Comparison of ENCODE assay signal across 19 cellular contexts in the genomic region with DNA sequence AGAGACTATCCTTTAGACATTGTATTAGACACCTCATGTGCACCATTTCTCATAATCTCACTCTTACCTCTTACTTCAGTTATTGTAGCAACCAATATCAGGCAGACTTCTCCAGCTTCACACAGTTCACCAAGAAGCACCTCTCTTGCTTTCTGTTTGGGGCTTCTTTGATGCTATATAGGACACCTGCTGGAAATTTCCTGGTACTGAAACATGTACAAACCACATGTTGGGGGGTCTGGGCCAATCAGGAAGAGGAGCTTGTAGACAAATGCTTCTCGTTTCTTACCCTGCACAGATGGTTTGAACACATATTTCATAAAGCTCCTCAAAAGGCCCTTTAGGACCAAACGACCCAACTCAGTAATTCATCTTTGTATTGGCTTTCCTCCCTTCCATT.
"Had no signal": no experiment of that assay in that cellular context is flagged by ENCODE, and none has a peak within 500 bp of the region (broad histone marks: within the 10 kb centered on the region; RNA-seq: fewer than 3 reads in every experiment).

No MANE protein-coding gene starts in this region.

- H3K4me3 Mint-ChIP-seq: activated CD4-positive, alpha-beta T cell treated with anti-CD3 and anti-CD28 coated beads for 36 hours; activated T-helper 1 cell treated with anti-CD3 and anti-CD28 coated beads, Interleukin-12 subunit alpha, Interleukin-12 subunit beta, Interleukin-2, Interleukin-4 antibody, amounts not matched to agents 30 ng/mL and 10 ng/mL and 1 ng/mL, durations not matched to agents 14 hours and 24 hours and 36 hours had no signal

- H3K4me1 ChIP-seq: gastrocnemius medialis, heart left ventricle, left ventricle myocardium inferior, psoas muscle, thyroid gland had no signal

- H3K4me3 ChIP-seq: gastrocnemius medialis, heart left ventricle, left ventricle myocardium inferior, psoas muscle, thyroid gland had no signal

- H3K36me3 ChIP-seq: gastrocnemius medialis, heart left ventricle, left ventricle myocardium inferior, thyroid gland, WERI-Rb-1 had no signal

- H3K9me3 ChIP-seq: gastrocnemius medialis, left ventricle myocardium inferior, psoas muscle, thyroid gland had no signal

- H3K36me3 Mint-ChIP-seq: activated naive CD4-positive, alpha-beta T cell treated with anti-CD3 and anti-CD28 coated beads, Interleukin-2, amount 50 U/mL, for 72 hours had no signal

- H3K27ac Mint-ChIP-seq: activated CD4-positive, alpha-beta T cell treated with anti-CD3 and anti-CD28 coated beads for 36 hours; activated naive CD4-positive, alpha-beta T cell treated with anti-CD3 and anti-CD28 coated beads, Interleukin-2, amount 50 U/mL, for 72 hours; activated T-helper 1 cell treated with anti-CD3 and anti-CD28 coated beads, Interleukin-12 subunit alpha, Interleukin-12 subunit beta, Interleukin-2, Interleukin-4 antibody, amounts not matched to agents 30 ng/mL and 10 ng/mL and 1 ng/mL, durations not matched to agents 14 hours and 24 hours and 36 hours had no signal

- H3K27ac ChIP-seq: gastrocnemius medialis, heart left ventricle, left ventricle myocardium inferior, psoas muscle, thyroid gland, WERI-Rb-1 had no signal

- DNase-seq: activated CD4-positive, alpha-beta T cell treated with anti-CD3 and anti-CD28 coated beads for 36 hours; activated CD4-positive, alpha-beta T cell treated with anti-CD3 and anti-CD28 coated beads, Interleukin-2, amount 50 U/mL, for 48 hours; activated gamma-delta T cell treated with Interleukin-2 at 50 U/mL for 16 hours; activated T-cell treated with anti-CD3 and anti-CD28 coated beads for 4 hours; cerebellar nuclear complex; effector CD4-positive, alpha-beta T cell; gastrocnemius medialis; heart left ventricle; left ventricle myocardium inferior; mammary epithelial cell; psoas muscle; right cardiac atrium; stimulated activated CD4-positive, alpha-beta T cell treated with anti-CD3 and anti-CD28 coated beads, Interleukin-2, amount 100 ng/mL, for 24 hours; stimulated activated naive CD4-positive, alpha-beta T cell treated with Interleukin-2 at 50 U/mL for 16 hours; thyroid gland; WERI-Rb-1 had no signal

- H3K27me3 Mint-ChIP-seq: activated CD4-positive, alpha-beta T cell treated with anti-CD3 and anti-CD28 coated beads for 36 hours had no signal

- H3K27me3 ChIP-seq: gastrocnemius medialis, heart left ventricle, thyroid gland had no signal

- ATAC-seq: activated CD4-positive, alpha-beta T cell treated with anti-CD3 and anti-CD28 coated beads for 36 hours; activated naive CD4-positive, alpha-beta T cell treated with anti-CD3 and anti-CD28 coated beads, Interleukin-2, amount 50 U/mL, for 72 hours; esophagus mucosa; gastrocnemius medialis; heart left ventricle; psoas muscle; right cardiac atrium had no signal

- H3K4me1 Mint-ChIP-seq: activated CD4-positive, alpha-beta T cell treated with anti-CD3 and anti-CD28 coated beads for 36 hours had no signal
